ENCODE assay signal across 20 cellular contexts in the genomic region with DNA sequence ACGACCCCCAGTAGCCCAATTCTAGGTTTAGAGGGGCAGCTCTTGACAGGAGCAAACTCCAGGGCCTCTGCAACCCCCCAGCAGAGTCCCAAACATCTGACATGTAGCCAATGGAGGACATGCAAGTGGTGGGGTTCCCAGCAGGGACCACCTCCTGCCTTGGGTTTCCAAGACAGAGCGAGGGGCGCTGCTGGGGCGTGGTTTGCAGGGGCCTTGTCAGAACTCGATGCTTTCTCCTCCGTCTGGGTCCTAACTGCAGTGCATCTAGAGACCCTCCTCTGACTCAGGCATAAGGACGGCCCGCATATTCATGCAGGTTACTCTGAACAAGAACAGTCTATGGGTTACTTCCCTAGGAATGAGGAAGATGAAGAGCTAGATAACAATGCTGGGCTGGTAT. TPM values are rescaled to one million over a fixed set of nuclear protein-coding genes. Genes with fewer than 3 reads are reported as not detected.
DNase-seq lines count a peak whose midpoint lies in the region; TF ChIP-seq lines count a peak whose summit lies in the region.
"Had no signal": no experiment of that assay in that cellular context is flagged by ENCODE, and none has a peak within 500 bp of the region (broad histone marks: within the 10 kb centered on the region; RNA-seq: fewer than 3 reads in every experiment).

No MANE protein-coding gene starts in this region.

- no peak overlapping the region for H3K4me2 ChIP-seq in Karpas-422 (ENCODE audit: low read depth, low read length, poor library complexity, severe bottlenecking)
- H3K4me2 ChIP-seq: A549 had no signal

- H3K27me3 ChIP-seq in HUES64 (ENCODE audit: insufficient read depth, low read length) (no peaks in the 10 kb centered on the region), adrenal gland (no peaks in the 10 kb centered on the region), subcutaneous abdominal adipose tissue (ENCODE audit: control insufficient read depth in 5 of 5, insufficient read depth in 4 of 5, low read length in 5 of 5) (no peaks in the 10 kb centered on the region), Karpas-422 (ENCODE audit: low read length) (no peaks in the 10 kb centered on the region)
- H3K27me3 ChIP-seq: BE2C, SJSA1 had no signal

- H3K9me2 ChIP-seq in Karpas-422 (replicated peaks; ENCODE audit: insufficient read depth, low read length): no peaks in the 10 kb centered on the region

- H4K20me1 ChIP-seq in Karpas-422 (ENCODE audit: insufficient read depth, low read depth, low read length): no peaks in the 10 kb centered on the region

- H3K4me3 ChIP-seq in HUES64 (ENCODE audit: low read length): no peak overlapping the region
- H3K4me3 ChIP-seq in adrenal gland: peak overlapping the region in 1 of 4 donors; percentile 16
- H3K4me3 ChIP-seq in subcutaneous abdominal adipose tissue (ENCODE audit: low read depth in 1 of 5, low read length in 5 of 5): no peak overlapping the region
- no peak overlapping the region for H3K4me3 ChIP-seq in Karpas-422 (ENCODE audit: low read length)
- H3K4me3 ChIP-seq: A549, SJSA1 had no signal

- H3K4me1 ChIP-seq in HUES64 (ENCODE audit: insufficient read depth, low read length) (peaks cover 24% of the 10 kb centered on the region), adrenal gland (replicated peaks in 1 of 2) (peaks cover 57 to 63% of the 10 kb centered on the region in 2 donors), subcutaneous abdominal adipose tissue (ENCODE audit: control insufficient read depth in 5 of 5, insufficient read depth in 5 of 5, low read length in 5 of 5) (peaks cover 13 to 60% (median 54%) of the 10 kb centered on the region in 5 donors), Karpas-422 (ENCODE audit: low read length) (no peaks in the 10 kb centered on the region)
- H3K4me1 ChIP-seq: BE2C, SJSA1 had no signal

- H3K9me3 Mint-ChIP-seq in glutamatergic neuron (ENCODE audit: unreplicated experiment): peaks cover 2% of the 10 kb centered on the region
- H3K9me3 Mint-ChIP-seq: CD4-positive, alpha-beta T cell had no signal

- H3K27ac ChIP-seq in HUES64 (ENCODE audit: low read depth, low read length) (no peak overlapping the region), adrenal gland (peak overlapping the region; percentile 8 to 98 (median 70)), subcutaneous abdominal adipose tissue (ENCODE audit: low read depth, low read length) (peak overlapping the region; percentile 84), Karpas-422 (ENCODE audit: low read length) (no peak overlapping the region)
- H3K27ac ChIP-seq: SJSA1 had no signal

- intact Hi-C loops in adrenal gland (cut with DNase I): no loop called here

- H3K27me3 Mint-ChIP-seq in glutamatergic neuron (ENCODE audit: unreplicated experiment): peaks cover 8% of the 10 kb centered on the region
- H3K27me3 Mint-ChIP-seq: CD4-positive, alpha-beta T cell had no signal

- H3K36me3 ChIP-seq in HUES64 (ENCODE audit: insufficient read depth, low read length): peaks cover 12% of the 10 kb centered on the region
- peaks cover 0 to 35% of the 10 kb centered on the region in 2 donors for H3K36me3 ChIP-seq in adrenal gland (replicated peaks in 1 of 2)
- H3K36me3 ChIP-seq in subcutaneous abdominal adipose tissue (ENCODE audit: control insufficient read depth in 5 of 5, insufficient read depth in 5 of 5, low read length in 5 of 5): peaks cover 5 to 55% (median 47%) of the 10 kb centered on the region in 5 donors
- no peaks in the 10 kb centered on the region for H3K36me3 ChIP-seq in Karpas-422 (ENCODE audit: insufficient read depth, low read length)
- H3K36me3 ChIP-seq: BE2C had no signal

- DNase-seq in adrenal gland (peak in 1 of 7 donors; percentile 25), glutamatergic neuron (no peak), Kasumi-1 (lab: John Stamatoyannopoulos, UW) (no peak), hypothalamus (lab: John Stamatoyannopoulos, UW) (no peak), Karpas-422 (no peak), iPS-NIHi11 (ENCODE audit: low spot score) (no peak)
- DNase-seq: BE2C; CD4-positive, alpha-beta T cell; COR-L47; DMS79; KBM-7; NCI-H1694; NCI-H2081; NCI-H2171 treated with DMSO at 0.1 percent for 48 hours; NCI-H524 treated with DMSO at 0.1 percent for 48 hours; NCI-H82 had no signal

- H3K9ac ChIP-seq in HUES64 (ENCODE audit: low read depth, low read length) (0 out of 2 replicates have a peak overlapping the region, but pooled peaks have one; percentile 18), subcutaneous abdominal adipose tissue (ENCODE audit: low read length in 5 of 5) (no peak overlapping the region), Karpas-422 (ENCODE audit: low read length) (no peak overlapping the region)

- WGBS in HUES64: 81% methylated on average over 8 of the region's 8 CpGs
- 47 to 78% (median 65%) methylated on average over 3 to 8 of the region's 8 CpGs for WGBS in adrenal gland, 4 donors

- H3K27ac Mint-ChIP-seq in glutamatergic neuron (ENCODE audit: unreplicated experiment): no peak overlapping the region
- H3K27ac Mint-ChIP-seq: CD4-positive, alpha-beta T cell had no signal

- TF ChIP-seq CTCF in adrenal gland (IDR thresholded peaks at IDR 0.05) (no peak), glutamatergic neuron (IDR thresholded peaks at IDR 0.05; ENCODE audit: partially characterized antibody, unreplicated experiment) (no peak)

- H3K9me3 ChIP-seq in HUES64 (ENCODE audit: insufficient read depth, low read depth, low read length) (no peaks in the 10 kb centered on the region), adrenal gland (replicated peaks in 1 of 3) (no peaks in the 10 kb centered on the region), subcutaneous abdominal adipose tissue (ENCODE audit: control insufficient read depth in 5 of 5, low read length in 5 of 5) (no peaks in the 10 kb centered on the region), Karpas-422 (ENCODE audit: low read length) (no peaks in the 10 kb centered on the region)
- H3K9me3 ChIP-seq: A549, BE2C, SJSA1 had no signal

- H3K36me3 Mint-ChIP-seq in glutamatergic neuron (ENCODE audit: unreplicated experiment): peaks cover 4% of the 10 kb centered on the region

- H3K4me1 Mint-ChIP-seq in glutamatergic neuron (ENCODE audit: low read depth, unreplicated experiment): peaks cover 43% of the 10 kb centered on the region

- peak overlapping the region; percentile 15 for H3K4me3 Mint-ChIP-seq in glutamatergic neuron (ENCODE audit: unreplicated experiment)
- H3K4me3 Mint-ChIP-seq: CD4-positive, alpha-beta T cell had no signal

- H3K79me2 ChIP-seq in Karpas-422 (ENCODE audit: low read length): no peaks in the 10 kb centered on the region

- no peak for TF ChIP-seq POLR2A in adrenal gland (IDR thresholded peaks at IDR 0.05)

- H2AFZ ChIP-seq in Karpas-422 (ENCODE audit: low read length): no peak overlapping the region

RNA-seq across cellular contexts. Expression of gene EPHX1, which starts 17.2 kb away (rescaled TPM):
- 51.2 TPM for polyA plus RNA-seq in HUES64 (2013, experiment 1 of 2)
- polyA plus RNA-seq in HUES64 (2013, experiment 2 of 2): 44.6 TPM
- total RNA-seq in adrenal gland: 1,000 to 10,000 TPM; 1,400 to 3,548 (median 1,755) TPM
- polyA plus RNA-seq in adrenal gland: 1,000 to 10,000 TPM in 1 of 3 donors, 100 to 1,000 TPM in 2; 337 to 1,831 (median 896) TPM
- 60.4 TPM for total RNA-seq in glutamatergic neuron (ENCODE audit: unreplicated experiment)
- 0.63 and 3.2 TPM in 2 replicates for total RNA-seq in Karpas-422 (2014; rRNA removed; shearing (Covaris generic); ENCODE audit: low replicate concordance)

RNA-seq across cellular contexts. Expression of gene SRP9, which starts 49.5 kb away (rescaled TPM):
- 420 TPM for polyA plus RNA-seq in HUES64 (2013, experiment 1 of 2)
- 458 TPM for polyA plus RNA-seq in HUES64 (2013, experiment 2 of 2)
- total RNA-seq in adrenal gland (100 to 1,000 TPM; 197 to 429 (median 293) TPM), glutamatergic neuron (ENCODE audit: unreplicated experiment) (364 TPM)
- polyA plus RNA-seq in adrenal gland: 100 to 1,000 TPM; 144 to 521 (median 178) TPM
- 105 and 245 TPM in 2 replicates for total RNA-seq in Karpas-422 (2014; rRNA removed; shearing (Covaris generic); ENCODE audit: low replicate concordance)

RNA-seq across cellular contexts. Expression of gene TMEM63A, which starts 55.1 kb away (rescaled TPM):
- polyA plus RNA-seq in HUES64 (2013, experiment 1 of 2): 22.8 TPM
- polyA plus RNA-seq in HUES64 (2013, experiment 2 of 2): 19.8 TPM
- 10 to 100 TPM; 15.8 to 80.4 (median 57.4) TPM for total RNA-seq in adrenal gland
- 10 to 100 TPM; 20.8 to 96.9 (median 48.1) TPM for polyA plus RNA-seq in adrenal gland
- 1.1 TPM for total RNA-seq in glutamatergic neuron (ENCODE audit: unreplicated experiment)
- total RNA-seq in Karpas-422 (2014; rRNA removed; shearing (Covaris generic); ENCODE audit: low replicate concordance): 4.1 and 4.8 TPM in 2 replicates

Comparison
In these comparisons a context has a peak if more than half of its experiments do, and no peak if none do; other contexts are left out.
1. H3K27ac ChIP-seq: peak in adrenal gland (5 of 5) and subcutaneous abdominal adipose tissue (single experiment); none in HUES64 (single experiment) and Karpas-422 (single experiment).
2. RNA of gene EPHX1, which starts 17.2 kb away (total RNA-seq): 1,400 to 3,548 TPM in adrenal gland and 60.4 TPM in glutamatergic neuron (single experiment); 0.63 to 3.2 TPM in Karpas-422; every median in the first group is over 10 times any median in the second.